10 cellular contexts compared by ENCODE assay signal in genomic region chr1:8382608-8383525, GRCh38.
DNase-seq lines count a peak whose midpoint lies in the region; ATAC-seq, FAIRE-seq and TF ChIP-seq lines count a peak whose summit lies in the region.
"Had no signal": no experiment of that assay in that cellular context is flagged by ENCODE, and none has a peak within 500 bp of the region (broad histone marks: within the 10 kb centered on the region; RNA-seq: fewer than 3 reads in every experiment).

No MANE protein-coding gene starts in this region.

- ATAC-seq in HG03521 (IDR thresholded peaks at IDR 0.05; ENCODE audit: unreplicated experiment) (no peak), GM21576 (IDR thresholded peaks at IDR 0.05; ENCODE audit: unreplicated experiment) (no peak)

- peak overlapping the region; percentile 79 for H3K27ac ChIP-seq in neutrophil
- H3K27ac ChIP-seq: parathyroid adenoma had no signal

- peak overlapping the region; percentile 33 to 52 for H3K4me3 ChIP-seq in neutrophil (ENCODE audit: low read depth in 1 of 2, low read length in 1 of 2)

- H3K36me3 ChIP-seq in neutrophil: peaks cover 31% of the 10 kb centered on the region

- no peak for TF ChIP-seq CTCF in neutrophil (IDR thresholded peaks at IDR 0.05)

- TF ChIP-seq POLR2A in GM12891 (IDR thresholded peaks at IDR 0.05; ENCODE audit: low read depth, low read length): no peak

- H3K4me1 ChIP-seq in neutrophil (ENCODE audit: control insufficient read depth in 1 of 2, insufficient read depth in 1 of 2, low read depth in 1 of 2, low read length in 1 of 2): peaks cover 95 to 96% of the 10 kb centered on the region in 2 experiments

- H3K9me3 ChIP-seq in neutrophil: no peaks in the 10 kb centered on the region

- no peaks in the 10 kb centered on the region for H3K27me3 ChIP-seq in neutrophil

- DNase-seq in GM12891 (ENCODE audit: insufficient read length, low spot score): no peak
- DNase-seq in NOMO-1 treated with DMSO at 0.1 percent for 48 hours (lab: John Stamatoyannopoulos, UW; ENCODE audit: unreplicated experiment): peak; percentile 83
- peak; percentile 24 for DNase-seq in central memory CD4-positive, alpha-beta T cell
- DNase-seq in SHP77 (lab: John Stamatoyannopoulos, UW): no peak
- DNase-seq in stimulated activated naive CD4-positive, alpha-beta T cell treated with Interleukin-2 at 50 U/mL for 16 hours (lab: John Stamatoyannopoulos, UW): no peak
- DNase-seq: NCI-H2107 had no signal

- peak; percentile 51 for FAIRE-seq in GM12891 (lab: Jason Lieb, UNC)

TF ChIP-seq in GM12891, 5 proteins besides CTCF, POLR2A, EP300 and RAD21:
- TF ChIP-seq POLR2AphosphoS5 (IDR thresholded peaks at IDR 0.05; ENCODE audit: low read depth, low read length): no peak
- TF ChIP-seq SPI1 (IDR thresholded peaks at IDR 0.05; ENCODE audit: low read depth, low read length): no peak
- no peak for TF ChIP-seq POU2F2 (IDR thresholded peaks at IDR 0.05; ENCODE audit: low read depth, low read length)
- TF ChIP-seq TAF1 (IDR thresholded peaks at IDR 0.05; ENCODE audit: low read depth, low read length): no peak
- no peak for TF ChIP-seq PAX5 (IDR thresholded peaks at IDR 0.05; ENCODE audit: insufficient read depth, low read length, severe bottlenecking)

Comparison
In these comparisons a context has a peak if more than half of its experiments do, and no peak if none do; other contexts are left out.
1. DNase-seq: peak in NOMO-1 treated with DMSO at 0.1 percent for 48 hours (single experiment) and central memory CD4-positive, alpha-beta T cell (single experiment); none in GM12891 (single experiment), SHP77 (0 of 2) and stimulated activated naive CD4-positive, alpha-beta T cell treated with Interleukin-2 at 50 U/mL for 16 hours (single experiment).